Comparison of ENCODE assay signal across 1 cellular context in genomic region chr2:145777297-145777696, GRCh38.
TF ChIP-seq lines count a peak whose summit lies in the region.

No MANE protein-coding gene starts in this region.

TF ChIP-seq in HepG2, 621 proteins besides CTCF, POLR2A, EP300 and RAD21 (continued from another document):
- TF ChIP-seq ASH2L (IDR thresholded peaks at IDR 0.05; ENCODE audit: insufficient read length, low read depth, low read length) = peak; percentile 29
- TF ChIP-seq ZIK1 (CRISPR knock-in tag; IDR thresholded peaks at IDR 0.05; ENCODE audit: borderline replicate concordance, low read depth) = no peak
- peak; percentile 82; the same call in 1 of the 2 replicates for TF ChIP-seq ZNF24 (IDR thresholded peaks at IDR 0.05)
- no peak for TF ChIP-seq ZBTB21 (CRISPR knock-in tag; IDR thresholded peaks at IDR 0.05)
- no peak for TF ChIP-seq RNF2 (conservative IDR thresholded peaks at IDR 0.05; ENCODE audit: low read depth)
- 0 out of 2 replicates have a peak, but pooled peaks have one; percentile 49 for TF ChIP-seq THAP11 (CRISPR knock-in tag; IDR thresholded peaks at IDR 0.05)
- peak; percentile 87 for TF ChIP-seq BCL6 (CRISPR knock-in tag; IDR thresholded peaks at IDR 0.05)
- peak in 1 of 2 experiments; percentile 45; a peak in 1 of 4 replicates for TF ChIP-seq MAFK (conservative IDR thresholded peaks at IDR 0.05 in 1 of 2, IDR thresholded peaks at IDR 0.05 in 1 of 2; ENCODE audit: low read length in 2 of 2)
- TF ChIP-seq SMAD3 (CRISPR knock-in tag; IDR thresholded peaks at IDR 0.05) = peak; percentile 41; the same call in 1 of the 2 replicates
- peak; percentile 61; the same call in 1 of the 2 replicates for TF ChIP-seq RARA (CRISPR knock-in tag; IDR thresholded peaks at IDR 0.05)
- peak in 1 of 2 experiments; percentile 60; a peak in 1 of 4 replicates for TF ChIP-seq KLF16 (CRISPR knock-in tag; IDR thresholded peaks at IDR 0.05)
- TF ChIP-seq MEF2D (CRISPR knock-in tag; IDR thresholded peaks at IDR 0.05) = peak; percentile 31; the same call in 1 of the 2 replicates
- no peak for TF ChIP-seq HBP1 (CRISPR knock-in tag; IDR thresholded peaks at IDR 0.05; ENCODE audit: low read depth)
- no peak for TF ChIP-seq KDM4B (CRISPR knock-in tag; IDR thresholded peaks at IDR 0.05)
- 0 out of 2 replicates have a peak, but pooled peaks have one; percentile 35 for TF ChIP-seq TGIF2 (CRISPR knock-in tag; IDR thresholded peaks at IDR 0.05)
- peak; percentile 55; the same call in 1 of the 2 replicates for TF ChIP-seq ZNF609 (CRISPR knock-in tag; IDR thresholded peaks at IDR 0.05; ENCODE audit: borderline replicate concordance)
- peak; percentile 68; the same call in 1 of the 2 replicates for TF ChIP-seq NFIC (IDR thresholded peaks at IDR 0.05; ENCODE audit: low read length)
- TF ChIP-seq RFX1 (IDR thresholded peaks at IDR 0.05) = peak; percentile 19; the same call in 1 of the 2 replicates
- TF ChIP-seq ELF3 (CRISPR knock-in tag; IDR thresholded peaks at IDR 0.05) = peak; percentile 86
- TF ChIP-seq HNF1A (IDR thresholded peaks at IDR 0.05; ENCODE audit: low read depth) = no peak
- peak; percentile 54; the same call in 1 of the 2 replicates for TF ChIP-seq HNF1A (CRISPR knock-in tag; IDR thresholded peaks at IDR 0.05; ENCODE audit: borderline replicate concordance)
- TF ChIP-seq ZGPAT (CRISPR knock-in tag; IDR thresholded peaks at IDR 0.05) = peak; percentile 62; the same call in 1 of the 2 replicates
- peak; percentile 57; the same call in 1 of the 2 replicates for TF ChIP-seq NCOA2 (CRISPR knock-in tag; IDR thresholded peaks at IDR 0.05)
- peak; percentile 74 for TF ChIP-seq HDAC2 (CRISPR knock-in tag; IDR thresholded peaks at IDR 0.05)
- peak; percentile 94; the same call in 1 of the 2 replicates for TF ChIP-seq HMG20A (CRISPR knock-in tag; IDR thresholded peaks at IDR 0.05; ENCODE audit: borderline replicate concordance)
- peak; percentile 66; the same call in 1 of the 2 replicates for TF ChIP-seq MIER3 (CRISPR knock-in tag; IDR thresholded peaks at IDR 0.05; ENCODE audit: borderline replicate concordance)
- peak; percentile 30; the same call in 1 of the 2 replicates for TF ChIP-seq GATAD1 (CRISPR knock-in tag; IDR thresholded peaks at IDR 0.05)
- TF ChIP-seq ZNF142 (CRISPR knock-in tag; IDR thresholded peaks at IDR 0.05) = no peak
- TF ChIP-seq SAP130 (CRISPR knock-in tag; IDR thresholded peaks at IDR 0.05; ENCODE audit: low read depth) = peak; percentile 71
- TF ChIP-seq POGZ (CRISPR knock-in tag; IDR thresholded peaks at IDR 0.05) = peak; percentile 92
- no peak for TF ChIP-seq SOX6 (IDR thresholded peaks at IDR 0.05)
- peak; percentile 62 for TF ChIP-seq SOX6 (CRISPR knock-in tag; IDR thresholded peaks at IDR 0.05)
- TF ChIP-seq CREB1 (IDR thresholded peaks at IDR 0.05) = peak; percentile 61
- peak; percentile 64 for TF ChIP-seq CREB1 (CRISPR knock-in tag; IDR thresholded peaks at IDR 0.05)
- TF ChIP-seq MXI1 (IDR thresholded peaks at IDR 0.05; ENCODE audit: borderline replicate concordance, low read depth, low read length) = peak; percentile 16; the same call in 1 of the 3 replicates
- TF ChIP-seq SMARCC2 (IDR thresholded peaks at IDR 0.05) = no peak
- peak; percentile 23; the same call in 1 of the 2 replicates for TF ChIP-seq NCOR1 (IDR thresholded peaks at IDR 0.05; ENCODE audit: borderline replicate concordance, low read length)
- no peak for TF ChIP-seq CHD2 (IDR thresholded peaks at IDR 0.05; ENCODE audit: low read depth, low read length)
- TF ChIP-seq DRAP1 (CRISPR knock-in tag; IDR thresholded peaks at IDR 0.05) = 0 out of 2 replicates have a peak, but pooled peaks have one; percentile 29
- peak; percentile 92 for TF ChIP-seq GATAD2A (CRISPR knock-in tag; IDR thresholded peaks at IDR 0.05)
- no peak for TF ChIP-seq MIXL1 (CRISPR knock-in tag; IDR thresholded peaks at IDR 0.05)
- peak; percentile 75 for TF ChIP-seq RXRB (CRISPR knock-in tag; IDR thresholded peaks at IDR 0.05; ENCODE audit: borderline replicate concordance)
- TF ChIP-seq ATF3 (CRISPR knock-in tag; IDR thresholded peaks at IDR 0.05) = peak; percentile 90; the same call in 1 of the 2 replicates
